In genomic region chr14:53979747-53980642, GRCh38 we compare ENCODE assay signal across 1 cellular context.
TF ChIP-seq lines count a peak whose summit lies in the region.

No MANE protein-coding gene starts in this region.

TF ChIP-seq in HepG2, 621 proteins besides CTCF, POLR2A, EP300 and RAD21 (continued from another document and continues in another):
- TF ChIP-seq, protein P1, sequence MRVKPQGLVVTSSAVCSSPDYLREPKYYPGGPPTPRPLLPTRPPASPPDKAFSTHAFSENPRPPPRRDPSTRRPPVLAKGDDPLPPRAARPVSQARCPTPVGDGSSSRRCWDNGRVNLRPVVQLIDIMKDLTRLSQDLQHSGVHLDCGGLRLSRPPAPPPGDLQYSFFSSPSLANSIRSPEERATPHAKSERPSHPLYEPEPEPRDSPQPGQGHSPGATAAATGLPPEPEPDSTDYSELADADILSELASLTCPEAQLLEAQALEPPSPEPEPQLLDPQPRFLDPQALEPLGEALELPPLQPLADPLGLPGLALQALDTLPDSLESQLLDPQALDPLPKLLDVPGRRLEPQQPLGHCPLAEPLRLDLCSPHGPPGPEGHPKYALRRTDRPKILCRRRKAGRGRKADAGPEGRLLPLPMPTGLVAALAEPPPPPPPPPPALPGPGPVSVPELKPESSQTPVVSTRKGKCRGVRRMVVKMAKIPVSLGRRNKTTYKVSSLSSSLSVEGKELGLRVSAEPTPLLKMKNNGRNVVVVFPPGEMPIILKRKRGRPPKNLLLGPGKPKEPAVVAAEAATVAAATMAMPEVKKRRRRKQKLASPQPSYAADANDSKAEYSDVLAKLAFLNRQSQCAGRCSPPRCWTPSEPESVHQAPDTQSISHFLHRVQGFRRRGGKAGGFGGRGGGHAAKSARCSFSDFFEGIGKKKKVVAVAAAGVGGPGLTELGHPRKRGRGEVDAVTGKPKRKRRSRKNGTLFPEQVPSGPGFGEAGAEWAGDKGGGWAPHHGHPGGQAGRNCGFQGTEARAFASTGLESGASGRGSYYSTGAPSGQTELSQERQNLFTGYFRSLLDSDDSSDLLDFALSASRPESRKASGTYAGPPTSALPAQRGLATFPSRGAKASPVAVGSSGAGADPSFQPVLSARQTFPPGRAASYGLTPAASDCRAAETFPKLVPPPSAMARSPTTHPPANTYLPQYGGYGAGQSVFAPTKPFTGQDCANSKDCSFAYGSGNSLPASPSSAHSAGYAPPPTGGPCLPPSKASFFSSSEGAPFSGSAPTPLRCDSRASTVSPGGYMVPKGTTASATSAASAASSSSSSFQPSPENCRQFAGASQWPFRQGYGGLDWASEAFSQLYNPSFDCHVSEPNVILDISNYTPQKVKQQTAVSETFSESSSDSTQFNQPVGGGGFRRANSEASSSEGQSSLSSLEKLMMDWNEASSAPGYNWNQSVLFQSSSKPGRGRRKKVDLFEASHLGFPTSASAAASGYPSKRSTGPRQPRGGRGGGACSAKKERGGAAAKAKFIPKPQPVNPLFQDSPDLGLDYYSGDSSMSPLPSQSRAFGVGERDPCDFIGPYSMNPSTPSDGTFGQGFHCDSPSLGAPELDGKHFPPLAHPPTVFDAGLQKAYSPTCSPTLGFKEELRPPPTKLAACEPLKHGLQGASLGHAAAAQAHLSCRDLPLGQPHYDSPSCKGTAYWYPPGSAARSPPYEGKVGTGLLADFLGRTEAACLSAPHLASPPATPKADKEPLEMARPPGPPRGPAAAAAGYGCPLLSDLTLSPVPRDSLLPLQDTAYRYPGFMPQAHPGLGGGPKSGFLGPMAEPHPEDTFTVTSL (CRISPR knock-in tag; IDR thresholded peaks at IDR 0.05; ENCODE audit: borderline replicate concordance): peak; percentile 96
- TF ChIP-seq TCF7 (IDR thresholded peaks at IDR 0.05; ENCODE audit: low read depth) (peak; percentile 95), ZMYM2 (CRISPR knock-in tag; IDR thresholded peaks at IDR 0.05) (peak; percentile 84; the same call in 1 of the 2 replicates), ZNF83 (CRISPR knock-in tag; IDR thresholded peaks at IDR 0.05; ENCODE audit: borderline replicate concordance) (no peak), HDAC6 (IDR thresholded peaks at IDR 0.05; ENCODE audit: low read depth, low read length) (no peak), KDM2A (CRISPR knock-in tag; IDR thresholded peaks at IDR 0.05; ENCODE audit: borderline replicate concordance, low read depth) (peak; percentile 46; the same call in 1 of the 2 replicates), DPF2 (CRISPR knock-in tag; IDR thresholded peaks at IDR 0.05; ENCODE audit: borderline replicate concordance, low read depth) (peak; percentile 76; the same call in 1 of the 2 replicates), KLF16 (CRISPR knock-in tag; IDR thresholded peaks at IDR 0.05) (0 out of 4 replicates have a peak, but pooled peaks of 1 of the 2 experiments have one; percentile 38), TBX3 (IDR thresholded peaks at IDR 0.05; ENCODE audit: borderline replicate concordance) (peak; percentile 24; the same call in 1 of the 2 replicates), JUNB (CRISPR knock-in tag; IDR thresholded peaks at IDR 0.05; ENCODE audit: borderline replicate concordance) (peak; percentile 52; the same call in 1 of the 2 replicates), ZNF253 (CRISPR knock-in tag; IDR thresholded peaks at IDR 0.05; ENCODE audit: borderline replicate concordance) (no peak), RARA (CRISPR knock-in tag; IDR thresholded peaks at IDR 0.05) (peak; percentile 96), HNF4G (IDR thresholded peaks at IDR 0.05; ENCODE audit: borderline replicate concordance, low read depth, low read length) (peak; percentile 54; the same call in 1 of the 2 replicates), HNF4G (CRISPR knock-in tag; IDR thresholded peaks at IDR 0.05; ENCODE audit: borderline replicate concordance, low read depth) (no peak; the same call in 1 of the 2 replicates), LCORL (IDR thresholded peaks at IDR 0.05) (no peak), LCORL (CRISPR knock-in tag; IDR thresholded peaks at IDR 0.05) (peak; percentile 69), MIER2 (CRISPR knock-in tag; IDR thresholded peaks at IDR 0.05) (no peak), MAFG (CRISPR knock-in tag; IDR thresholded peaks at IDR 0.05) (0 out of 2 replicates have a peak, but pooled peaks have one; percentile 57), MYC (CRISPR knock-in tag; IDR thresholded peaks at IDR 0.05; ENCODE audit: borderline replicate concordance) (peak; percentile 68; the same call in 1 of the 2 replicates), NFE2L2 (IDR thresholded peaks at IDR 0.05; ENCODE audit: low read length) (peak; percentile 68; the same call in 1 of the 2 replicates), NFAT5 (CRISPR knock-in tag; IDR thresholded peaks at IDR 0.05) (no peak), ZNF569 (CRISPR knock-in tag; IDR thresholded peaks at IDR 0.05; ENCODE audit: borderline replicate concordance) (no peak), ETV6 (CRISPR knock-in tag; conservative IDR thresholded peaks at IDR 0.05) (no peak), ZNF143 (CRISPR knock-in tag; IDR thresholded peaks at IDR 0.05) (peak; percentile 58; the same call in 1 of the 2 replicates), FOXP1 (IDR thresholded peaks at IDR 0.05) (no peak), FOXP1 (CRISPR knock-in tag; IDR thresholded peaks at IDR 0.05) (peak; percentile 60; the same call in 1 of the 2 replicates)
- TF ChIP-seq, protein P2, sequence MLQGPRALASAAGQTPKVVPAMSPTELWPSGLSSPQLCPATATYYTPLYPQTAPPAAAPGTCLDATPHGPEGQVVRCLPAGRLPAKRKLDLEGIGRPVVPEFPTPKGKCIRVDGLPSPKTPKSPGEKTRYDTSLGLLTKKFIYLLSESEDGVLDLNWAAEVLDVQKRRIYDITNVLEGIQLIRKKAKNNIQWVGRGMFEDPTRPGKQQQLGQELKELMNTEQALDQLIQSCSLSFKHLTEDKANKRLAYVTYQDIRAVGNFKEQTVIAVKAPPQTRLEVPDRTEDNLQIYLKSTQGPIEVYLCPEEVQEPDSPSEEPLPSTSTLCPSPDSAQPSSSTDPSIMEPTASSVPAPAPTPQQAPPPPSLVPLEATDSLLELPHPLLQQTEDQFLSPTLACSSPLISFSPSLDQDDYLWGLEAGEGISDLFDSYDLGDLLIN (CRISPR knock-in tag; IDR thresholded peaks at IDR 0.05; ENCODE audit: borderline replicate concordance): no peak
- TF ChIP-seq, protein P3, sequence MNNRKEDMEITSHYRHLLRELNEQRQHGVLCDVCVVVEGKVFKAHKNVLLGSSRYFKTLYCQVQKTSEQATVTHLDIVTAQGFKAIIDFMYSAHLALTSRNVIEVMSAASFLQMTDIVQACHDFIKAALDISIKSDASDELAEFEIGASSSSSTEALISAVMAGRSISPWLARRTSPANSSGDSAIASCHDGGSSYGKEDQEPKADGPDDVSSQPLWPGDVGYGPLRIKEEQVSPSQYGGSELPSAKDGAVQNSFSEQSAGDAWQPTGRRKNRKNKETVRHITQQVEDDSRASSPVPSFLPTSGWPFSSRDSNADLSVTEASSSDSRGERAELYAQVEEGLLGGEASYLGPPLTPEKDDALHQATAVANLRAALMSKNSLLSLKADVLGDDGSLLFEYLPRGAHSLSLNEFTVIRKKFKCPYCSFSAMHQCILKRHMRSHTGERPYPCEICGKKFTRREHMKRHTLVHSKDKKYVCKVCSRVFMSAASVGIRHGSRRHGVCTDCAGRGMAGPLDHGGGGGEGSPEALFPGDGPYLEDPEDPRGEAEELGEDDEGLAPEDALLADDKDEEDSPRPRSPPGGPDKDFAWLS (CRISPR knock-in tag; IDR thresholded peaks at IDR 0.05; ENCODE audit: borderline replicate concordance): no peak
- TF ChIP-seq, protein P4, sequence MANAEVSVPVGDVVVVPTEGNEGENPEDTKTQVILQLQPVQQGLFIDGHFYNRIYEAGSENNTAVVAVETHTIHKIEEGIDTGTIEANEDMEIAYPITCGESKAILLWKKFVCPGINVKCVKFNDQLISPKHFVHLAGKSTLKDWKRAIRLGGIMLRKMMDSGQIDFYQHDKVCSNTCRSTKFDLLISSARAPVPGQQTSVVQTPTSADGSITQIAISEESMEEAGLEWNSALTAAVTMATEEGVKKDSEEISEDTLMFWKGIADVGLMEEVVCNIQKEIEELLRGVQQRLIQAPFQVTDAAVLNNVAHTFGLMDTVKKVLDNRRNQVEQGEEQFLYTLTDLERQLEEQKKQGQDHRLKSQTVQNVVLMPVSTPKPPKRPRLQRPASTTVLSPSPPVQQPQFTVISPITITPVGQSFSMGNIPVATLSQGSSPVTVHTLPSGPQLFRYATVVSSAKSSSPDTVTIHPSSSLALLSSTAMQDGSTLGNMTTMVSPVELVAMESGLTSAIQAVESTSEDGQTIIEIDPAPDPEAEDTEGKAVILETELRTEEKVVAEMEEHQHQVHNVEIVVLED (CRISPR knock-in tag; IDR thresholded peaks at IDR 0.05; ENCODE audit: borderline replicate concordance): peak; percentile 39; the same call in 1 of the 2 replicates
- TF ChIP-seq, protein P5, sequence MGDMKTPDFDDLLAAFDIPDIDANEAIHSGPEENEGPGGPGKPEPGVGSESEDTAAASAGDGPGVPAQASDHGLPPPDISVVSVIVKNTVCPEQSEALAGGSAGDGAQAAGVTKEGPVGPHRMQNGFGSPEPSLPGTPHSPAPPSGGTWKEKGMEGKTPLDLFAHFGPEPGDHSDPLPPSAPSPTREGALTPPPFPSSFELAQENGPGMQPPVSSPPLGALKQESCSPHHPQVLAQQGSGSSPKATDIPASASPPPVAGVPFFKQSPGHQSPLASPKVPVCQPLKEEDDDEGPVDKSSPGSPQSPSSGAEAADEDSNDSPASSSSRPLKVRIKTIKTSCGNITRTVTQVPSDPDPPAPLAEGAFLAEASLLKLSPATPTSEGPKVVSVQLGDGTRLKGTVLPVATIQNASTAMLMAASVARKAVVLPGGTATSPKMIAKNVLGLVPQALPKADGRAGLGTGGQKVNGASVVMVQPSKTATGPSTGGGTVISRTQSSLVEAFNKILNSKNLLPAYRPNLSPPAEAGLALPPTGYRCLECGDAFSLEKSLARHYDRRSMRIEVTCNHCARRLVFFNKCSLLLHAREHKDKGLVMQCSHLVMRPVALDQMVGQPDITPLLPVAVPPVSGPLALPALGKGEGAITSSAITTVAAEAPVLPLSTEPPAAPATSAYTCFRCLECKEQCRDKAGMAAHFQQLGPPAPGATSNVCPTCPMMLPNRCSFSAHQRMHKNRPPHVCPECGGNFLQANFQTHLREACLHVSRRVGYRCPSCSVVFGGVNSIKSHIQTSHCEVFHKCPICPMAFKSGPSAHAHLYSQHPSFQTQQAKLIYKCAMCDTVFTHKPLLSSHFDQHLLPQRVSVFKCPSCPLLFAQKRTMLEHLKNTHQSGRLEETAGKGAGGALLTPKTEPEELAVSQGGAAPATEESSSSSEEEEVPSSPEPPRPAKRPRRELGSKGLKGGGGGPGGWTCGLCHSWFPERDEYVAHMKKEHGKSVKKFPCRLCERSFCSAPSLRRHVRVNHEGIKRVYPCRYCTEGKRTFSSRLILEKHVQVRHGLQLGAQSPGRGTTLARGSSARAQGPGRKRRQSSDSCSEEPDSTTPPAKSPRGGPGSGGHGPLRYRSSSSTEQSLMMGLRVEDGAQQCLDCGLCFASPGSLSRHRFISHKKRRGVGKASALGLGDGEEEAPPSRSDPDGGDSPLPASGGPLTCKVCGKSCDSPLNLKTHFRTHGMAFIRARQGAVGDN (CRISPR knock-in tag; IDR thresholded peaks at IDR 0.05): peak; percentile 43
